In the genomic region with DNA sequence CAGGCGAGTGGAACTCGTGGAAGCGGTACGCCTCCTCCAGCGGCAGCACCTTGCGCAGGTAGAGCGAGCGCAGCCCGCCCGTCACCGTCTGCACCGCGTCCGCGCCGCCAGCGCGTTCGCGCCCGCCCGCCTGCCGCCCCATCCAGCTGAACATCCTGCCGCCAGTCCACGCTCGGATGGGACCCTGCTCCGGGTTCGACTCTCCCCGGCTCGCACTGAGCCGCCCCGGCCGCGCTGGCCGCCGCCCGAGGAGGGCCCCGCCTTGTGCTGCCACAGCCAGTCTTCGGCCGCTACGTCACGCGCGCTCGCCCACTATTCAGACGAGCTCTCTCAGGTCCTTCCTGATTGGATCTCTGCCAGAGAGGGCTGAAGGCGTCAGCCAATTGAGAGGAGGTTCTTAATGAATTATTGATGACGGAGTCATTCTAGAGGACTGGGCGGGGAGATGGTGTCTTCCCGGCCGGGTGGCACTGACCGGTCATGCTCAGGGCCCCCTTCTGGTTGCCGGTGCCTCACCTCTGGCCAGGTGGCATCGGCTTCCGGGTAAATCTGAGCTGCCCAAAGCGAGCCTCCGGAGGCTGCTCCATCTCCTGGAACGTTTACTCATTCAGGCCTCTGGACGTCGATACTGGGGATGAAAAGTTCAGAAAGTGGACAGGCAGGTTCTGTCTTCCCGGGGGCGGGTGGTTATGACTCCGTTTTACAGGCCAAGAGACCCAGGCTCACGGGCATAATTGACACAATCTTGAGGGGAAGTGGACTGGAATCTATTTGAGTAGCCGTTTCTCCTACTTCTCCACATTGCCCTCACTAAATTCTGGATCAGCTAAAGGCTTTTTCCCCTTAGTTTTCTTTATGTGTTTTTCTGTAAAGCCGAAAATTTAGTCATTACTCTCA, we compare ENCODE assay signal across 8 cellular contexts. TPM values are rescaled to one million over a fixed set of nuclear protein-coding genes. Genes with fewer than 3 reads are reported as not detected.
DNase-seq lines count a peak whose midpoint lies in the region; ATAC-seq and TF ChIP-seq lines count a peak whose summit lies in the region.

A gene (minus strand): TSS at position 217 of the 897 bp plus-strand sequence. CDS start 63 bp downstream, at position 154.

- peak; percentile 99 for DNase-seq in ELF-1 (ENCODE audit: low read depth, low spot score)
- peak; percentile 82 for DNase-seq in GOT3 (lab: John Stamatoyannopoulos, UW)
- DNase-seq in LNCaP clone FGC (ENCODE audit: low read depth) = peak; percentile 99
- peak; percentile 99 for DNase-seq in RWPE1 (ENCODE audit: low spot score)
- peak; percentile 94 for DNase-seq in activated T-helper 2 cell treated with anti-CD3 and anti-CD28 coated beads, Interferon-gamma antibody, Interleukin-2, Interleukin-4, amounts not matched to agents 10 μg/mL and 5 μg/mL and 100 μg/mL, durations not matched to agents 14 hours and 24 hours and 36 hours (ENCODE audit: low spot score)
- DNase-seq in fibroblast of peridontal ligament (ENCODE audit: extremely low read depth) = peak; percentile 99
- DNase-seq in natural killer cell = peak; percentile 93
- peak; percentile 95 for DNase-seq in stimulated activated naive CD4-positive, alpha-beta T cell treated with Interleukin-2 at 50 U/mL for 16 hours (lab: John Stamatoyannopoulos, UW)

- peak within 1 kb of the TSS; percentile 80 for H3K27ac ChIP-seq in RWPE1

- peak within 1 kb of the TSS; percentile 87 for H3K27ac Mint-ChIP-seq in activated T-helper 2 cell treated with anti-CD3 and anti-CD28 coated beads, Interferon-gamma antibody, Interleukin-2, Interleukin-4, amounts not matched to agents 10 μg/mL and 5 μg/mL and 100 μg/mL, durations not matched to agents 14 hours and 24 hours and 36 hours
- peak within 1 kb of the TSS; percentile 94 to 97 for H3K27ac Mint-ChIP-seq in natural killer cell

- CTCF ChIA-PET in RWPE1 (lab: Yijun Ruan, JAX) = interaction anchor here (0.6 to 2.8 kb wide), 7 partner anchors 10 to 1362 kb away, joined by 3 to 10 read pairs (median 3); no protein-coding TSS in a partner anchor

- peaks cover 3% of the 10 kb centered on the region for H3K36me3 Mint-ChIP-seq in activated T-helper 2 cell treated with anti-CD3 and anti-CD28 coated beads, Interferon-gamma antibody, Interleukin-2, Interleukin-4, amounts not matched to agents 10 μg/mL and 5 μg/mL and 100 μg/mL, durations not matched to agents 14 hours and 24 hours and 36 hours (ENCODE audit: low read depth)
- no peaks in the 10 kb centered on the region for H3K36me3 Mint-ChIP-seq in natural killer cell

- peak within 1 kb of the TSS; percentile 77 for H3K4me3 ChIP-seq in LNCaP clone FGC (ENCODE audit: low read depth, low read length)

- peak; percentile 83 to 94 (median 88) for ATAC-seq in natural killer cell

- TF ChIP-seq CTCF in LNCaP clone FGC (IDR thresholded peaks at IDR 0.05; ENCODE audit: control insufficient read depth, extremely low read depth, insufficient read depth) = peak; percentile 63
- TF ChIP-seq CTCF in RWPE1 (conservative IDR thresholded peaks at IDR 0.05; ENCODE audit: low read depth) = peak; percentile 64
- peak; percentile 45 for TF ChIP-seq CTCF in natural killer cell (IDR thresholded peaks at IDR 0.05)

- H3K9me3 Mint-ChIP-seq in activated T-helper 2 cell treated with anti-CD3 and anti-CD28 coated beads, Interferon-gamma antibody, Interleukin-2, Interleukin-4, amounts not matched to agents 10 μg/mL and 5 μg/mL and 100 μg/mL, durations not matched to agents 14 hours and 24 hours and 36 hours = no peaks in the 10 kb centered on the region
- H3K9me3 Mint-ChIP-seq in natural killer cell = no peaks in the 10 kb centered on the region

- peaks cover 12% of the 10 kb centered on the region for H3K27me3 Mint-ChIP-seq in activated T-helper 2 cell treated with anti-CD3 and anti-CD28 coated beads, Interferon-gamma antibody, Interleukin-2, Interleukin-4, amounts not matched to agents 10 μg/mL and 5 μg/mL and 100 μg/mL, durations not matched to agents 14 hours and 24 hours and 36 hours (ENCODE audit: low read depth)
- H3K27me3 Mint-ChIP-seq in natural killer cell (ENCODE audit: low read depth in 2 of 2) = peaks cover 15 to 21% of the 10 kb centered on the region in 2 donors

- POLR2A ChIA-PET in RWPE1 (lab: Yijun Ruan, JAX; ENCODE audit: low non-redundant PET) = interaction anchor here (1.6 kb wide), 1 partner anchor 133 kb away, joined by 3 read pairs; a partner anchor contains a TSS

- intact Hi-C loops in activated T-helper 2 cell treated with anti-CD3 and anti-CD28 coated beads, Interferon-gamma antibody, Interleukin-2, Interleukin-4, amounts not matched to agents 10 μg/mL and 5 μg/mL and 100 μg/mL, durations not matched to agents 14 hours and 24 hours and 36 hours (cut with micrococcal nuclease) = loop anchor here (2.0 to 5.0 kb wide), 2 partner anchors 145 to 480 kb away; a partner anchor contains a TSS
- intact Hi-C loops in natural killer cell (cut with micrococcal nuclease) = loop anchor here (1.0 kb wide), 2 partner anchors 35 to 198 kb away; a partner anchor contains a TSS

- H3K4me3 Mint-ChIP-seq in activated T-helper 2 cell treated with anti-CD3 and anti-CD28 coated beads, Interferon-gamma antibody, Interleukin-2, Interleukin-4, amounts not matched to agents 10 μg/mL and 5 μg/mL and 100 μg/mL, durations not matched to agents 14 hours and 24 hours and 36 hours (ENCODE audit: low read depth) = peak within 1 kb of the TSS; percentile 83
- peak within 1 kb of the TSS; percentile 92 for H3K4me3 Mint-ChIP-seq in natural killer cell

- H3K4me1 Mint-ChIP-seq in activated T-helper 2 cell treated with anti-CD3 and anti-CD28 coated beads, Interferon-gamma antibody, Interleukin-2, Interleukin-4, amounts not matched to agents 10 μg/mL and 5 μg/mL and 100 μg/mL, durations not matched to agents 14 hours and 24 hours and 36 hours (ENCODE audit: low read depth) = peaks cover 50% of the 10 kb centered on the region
- peaks cover 31 to 35% of the 10 kb centered on the region in 2 donors for H3K4me1 Mint-ChIP-seq in natural killer cell

RNA-seq across cellular contexts. Expression of the gene that starts here (rescaled TPM):
- total RNA-seq in activated T-helper 2 cell treated with anti-CD3 and anti-CD28 coated beads, Interferon-gamma antibody, Interleukin-2, Interleukin-4, amounts not matched to agents 10 μg/mL and 5 μg/mL and 100 μg/mL, durations not matched to agents 14 hours and 24 hours and 36 hours = 22.3 and 22.7 TPM in 2 replicates
- total RNA-seq in natural killer cell = 10 to 100 TPM; 28.4 to 34.6 (median 31.7) TPM

Comparison
In these comparisons a context has a peak if more than half of its experiments do, and no peak if none do; other contexts are left out.
1. Peak in every context shown above with its lines: DNase-seq, ATAC-seq, H3K4me3 ChIP-seq and H3K27ac ChIP-seq.